1 cellular context compared by ENCODE assay signal in the genomic region with DNA sequence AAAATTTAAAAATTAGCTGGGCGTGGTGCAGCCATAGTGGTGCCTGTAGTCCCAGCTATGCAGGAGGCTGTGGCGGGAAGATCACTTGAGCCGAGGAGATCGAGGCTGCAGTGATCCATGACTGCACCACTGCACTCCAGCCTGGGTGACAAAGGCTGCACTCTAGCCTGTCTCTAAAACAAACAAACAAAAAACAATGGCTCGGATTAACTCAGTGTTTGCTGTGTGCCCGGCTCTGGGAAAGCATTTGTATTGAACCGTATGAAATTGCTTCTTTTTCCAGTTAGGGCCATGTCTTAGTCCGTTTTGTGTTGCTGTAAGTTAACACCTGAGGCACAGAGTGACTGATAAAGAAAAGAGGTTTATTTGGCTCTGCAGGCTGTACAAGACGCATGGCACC.
TF ChIP-seq lines count a peak whose summit lies in the region.

No MANE protein-coding gene starts in this region.

TF ChIP-seq in HepG2, 621 proteins besides CTCF, POLR2A, EP300 and RAD21 (continued from another document):
- TF ChIP-seq, protein P1, sequence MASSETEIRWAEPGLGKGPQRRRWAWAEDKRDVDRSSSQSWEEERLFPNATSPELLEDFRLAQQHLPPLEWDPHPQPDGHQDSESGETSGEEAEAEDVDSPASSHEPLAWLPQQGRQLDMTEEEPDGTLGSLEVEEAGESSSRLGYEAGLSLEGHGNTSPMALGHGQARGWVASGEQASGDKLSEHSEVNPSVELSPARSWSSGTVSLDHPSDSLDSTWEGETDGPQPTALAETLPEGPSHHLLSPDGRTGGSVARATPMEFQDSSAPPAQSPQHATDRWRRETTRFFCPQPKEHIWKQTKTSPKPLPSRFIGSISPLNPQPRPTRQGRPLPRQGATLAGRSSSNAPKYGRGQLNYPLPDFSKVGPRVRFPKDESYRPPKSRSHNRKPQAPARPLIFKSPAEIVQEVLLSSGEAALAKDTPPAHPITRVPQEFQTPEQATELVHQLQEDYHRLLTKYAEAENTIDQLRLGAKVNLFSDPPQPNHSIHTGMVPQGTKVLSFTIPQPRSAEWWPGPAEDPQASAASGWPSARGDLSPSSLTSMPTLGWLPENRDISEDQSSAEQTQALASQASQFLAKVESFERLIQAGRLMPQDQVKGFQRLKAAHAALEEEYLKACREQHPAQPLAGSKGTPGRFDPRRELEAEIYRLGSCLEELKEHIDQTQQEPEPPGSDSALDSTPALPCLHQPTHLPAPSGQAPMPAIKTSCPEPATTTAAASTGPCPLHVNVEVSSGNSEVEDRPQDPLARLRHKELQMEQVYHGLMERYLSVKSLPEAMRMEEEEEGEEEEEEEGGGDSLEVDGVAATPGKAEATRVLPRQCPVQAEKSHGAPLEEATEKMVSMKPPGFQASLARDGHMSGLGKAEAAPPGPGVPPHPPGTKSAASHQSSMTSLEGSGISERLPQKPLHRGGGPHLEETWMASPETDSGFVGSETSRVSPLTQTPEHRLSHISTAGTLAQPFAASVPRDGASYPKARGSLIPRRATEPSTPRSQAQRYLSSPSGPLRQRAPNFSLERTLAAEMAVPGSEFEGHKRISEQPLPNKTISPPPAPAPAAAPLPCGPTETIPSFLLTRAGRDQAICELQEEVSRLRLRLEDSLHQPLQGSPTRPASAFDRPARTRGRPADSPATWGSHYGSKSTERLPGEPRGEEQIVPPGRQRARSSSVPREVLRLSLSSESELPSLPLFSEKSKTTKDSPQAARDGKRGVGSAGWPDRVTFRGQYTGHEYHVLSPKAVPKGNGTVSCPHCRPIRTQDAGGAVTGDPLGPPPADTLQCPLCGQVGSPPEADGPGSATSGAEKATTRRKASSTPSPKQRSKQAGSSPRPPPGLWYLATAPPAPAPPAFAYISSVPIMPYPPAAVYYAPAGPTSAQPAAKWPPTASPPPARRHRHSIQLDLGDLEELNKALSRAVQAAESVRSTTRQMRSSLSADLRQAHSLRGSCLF (CRISPR knock-in tag; IDR thresholded peaks at IDR 0.05; ENCODE audit: borderline replicate concordance) = no peak
- no peak for TF ChIP-seq ZHX2 (IDR thresholded peaks at IDR 0.05; ENCODE audit: low read depth)
- no peak for TF ChIP-seq ZHX2 (CRISPR knock-in tag; IDR thresholded peaks at IDR 0.05; ENCODE audit: borderline replicate concordance)
- no peak for TF ChIP-seq SOX13 (IDR thresholded peaks at IDR 0.05)
- TF ChIP-seq SOX13 (CRISPR knock-in tag; conservative IDR thresholded peaks at IDR 0.05 in 1 of 2, IDR thresholded peaks at IDR 0.05 in 1 of 2) = peak in 1 of 2 experiments; percentile 53; a peak in 2 of 4 replicates
- TF ChIP-seq, protein P2, sequence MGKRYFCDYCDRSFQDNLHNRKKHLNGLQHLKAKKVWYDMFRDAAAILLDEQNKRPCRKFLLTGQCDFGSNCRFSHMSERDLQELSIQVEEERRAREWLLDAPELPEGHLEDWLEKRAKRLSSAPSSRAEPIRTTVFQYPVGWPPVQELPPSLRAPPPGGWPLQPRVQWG (CRISPR knock-in tag; IDR thresholded peaks at IDR 0.05; ENCODE audit: borderline replicate concordance, low read depth) = no peak
- no peak for TF ChIP-seq SMARCC2 (IDR thresholded peaks at IDR 0.05)
- TF ChIP-seq SOX5 (CRISPR knock-in tag; IDR thresholded peaks at IDR 0.05; ENCODE audit: borderline replicate concordance) = peak; percentile 55; the same call in 1 of the 2 replicates
- TF ChIP-seq, protein P3, sequence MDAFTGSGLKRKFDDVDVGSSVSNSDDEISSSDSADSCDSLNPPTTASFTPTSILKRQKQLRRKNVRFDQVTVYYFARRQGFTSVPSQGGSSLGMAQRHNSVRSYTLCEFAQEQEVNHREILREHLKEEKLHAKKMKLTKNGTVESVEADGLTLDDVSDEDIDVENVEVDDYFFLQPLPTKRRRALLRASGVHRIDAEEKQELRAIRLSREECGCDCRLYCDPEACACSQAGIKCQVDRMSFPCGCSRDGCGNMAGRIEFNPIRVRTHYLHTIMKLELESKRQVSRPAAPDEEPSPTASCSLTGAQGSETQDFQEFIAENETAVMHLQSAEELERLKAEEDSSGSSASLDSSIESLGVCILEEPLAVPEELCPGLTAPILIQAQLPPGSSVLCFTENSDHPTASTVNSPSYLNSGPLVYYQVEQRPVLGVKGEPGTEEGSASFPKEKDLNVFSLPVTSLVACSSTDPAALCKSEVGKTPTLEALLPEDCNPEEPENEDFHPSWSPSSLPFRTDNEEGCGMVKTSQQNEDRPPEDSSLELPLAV (CRISPR knock-in tag; conservative IDR thresholded peaks at IDR 0.05; ENCODE audit: low read depth) = no peak
- TF ChIP-seq KAT2B (IDR thresholded peaks at IDR 0.05; ENCODE audit: borderline replicate concordance, low read depth, low read length) = no peak
- no peak for TF ChIP-seq GMEB2 (CRISPR knock-in tag; IDR thresholded peaks at IDR 0.05; ENCODE audit: low read depth)
- TF ChIP-seq SOX6 (IDR thresholded peaks at IDR 0.05) = no peak
- TF ChIP-seq SOX6 (CRISPR knock-in tag; IDR thresholded peaks at IDR 0.05) = peak; percentile 54
